26 cellular contexts compared by ENCODE assay signal in genomic region chr22:22178992-22179391, GRCh38.
"Had no signal": no experiment of that assay in that cellular context is flagged by ENCODE, and none has a peak within 500 bp of the region (broad histone marks: within the 10 kb centered on the region; RNA-seq: fewer than 3 reads in every experiment).

No MANE protein-coding gene starts in this region.

- H3K36me3 Mint-ChIP-seq: brain; natural killer cell treated with Interleukin-12 subunit alpha and Interleukin-12 subunit beta and Interleukin-15 and Interleukin-18, amount 100 ng/mL, for 72 hours had no signal

- H3K27me3 ChIP-seq: uterus had no signal

- H3K4me3 Mint-ChIP-seq: activated naive CD4-positive, alpha-beta T cell treated with anti-CD3 and anti-CD28 coated beads for 36 hours; activated naive CD8-positive, alpha-beta T cell treated with anti-CD3 and anti-CD28 coated beads, Interleukin-2, amount 50 U/mL, for 24 hours; activated T-cell treated with anti-CD3 and anti-CD28 coated beads, Interleukin-2, amount 50 U/mL, for 4 hours; brain; natural killer cell treated with Interleukin-12 subunit alpha and Interleukin-12 subunit beta and Interleukin-15 and Interleukin-18, amount 100 ng/mL, for 72 hours; stimulated activated naive CD8-positive, alpha-beta T cell treated with anti-CD3 and anti-CD28 coated beads, Interleukin-15, amount 100 ng/mL, for 72 hours had no signal

- H3K9me3 ChIP-seq: lower lobe of right lung, suprapubic skin, transverse colon, uterus had no signal

- H3K4me1 ChIP-seq: lower lobe of right lung, suprapubic skin, transverse colon, uterus had no signal

- H3K36me3 ChIP-seq: lower lobe of right lung, suprapubic skin, transverse colon, uterus had no signal

- DNase-seq: activated CD4-positive, alpha-beta T cell treated with anti-CD3 and anti-CD28 coated beads, Interleukin-2, amount 50 U/mL, for 1 hour; activated CD4-positive, CD25-positive, alpha-beta regulatory T cell treated with anti-CD3 and anti-CD28 coated beads, Interleukin-2, amount 50 U/mL, for 72 hours; activated CD8-positive, alpha-beta memory T cell treated with anti-CD3 and anti-CD28 coated beads, Interleukin-2, amount 50 U/mL, for 4 hours; activated naive CD4-positive, alpha-beta T cell treated with anti-CD3 and anti-CD28 coated beads for 36 hours; activated naive CD8-positive, alpha-beta T cell treated with anti-CD3 and anti-CD28 coated beads, Interleukin-2, amount 50 U/mL, for 24 hours; activated T-cell treated with anti-CD3 and anti-CD28 coated beads, Interleukin-2, amount 50 U/mL, for 4 hours; anterior cingulate cortex; caudate nucleus; foreskin melanocyte; glutamatergic neuron; hippocampal formation; left cardiac atrium; lower lobe of right lung; nucleus accumbens; posterior cingulate gyrus; retina; stimulated activated CD4-positive, alpha-beta T cell treated with anti-CD3 and anti-CD28 coated beads, Interleukin-12 subunit alpha, Interleukin-12 subunit beta, amount 100 ng/mL, for 4 hours; stimulated activated CD4-positive, alpha-beta T cell treated with anti-CD3 and anti-CD28 coated beads, Interleukin-1b, Interleukin-23, amount 100 ng/mL, for 48 hours; stimulated activated naive CD8-positive, alpha-beta T cell treated with anti-CD3 and anti-CD28 coated beads, Interleukin-15, amount 100 ng/mL, for 72 hours; transverse colon; uterus had no signal

- H3K27ac ChIP-seq: lower lobe of right lung, suprapubic skin, transverse colon, uterus had no signal

- H3K4me3 ChIP-seq: lower lobe of right lung, suprapubic skin, transverse colon, uterus had no signal

- FAIRE-seq: colon, islet of Langerhans had no signal

- H3K9me3 Mint-ChIP-seq: activated naive CD4-positive, alpha-beta T cell treated with anti-CD3 and anti-CD28 coated beads for 36 hours; activated naive CD8-positive, alpha-beta T cell treated with anti-CD3 and anti-CD28 coated beads, Interleukin-2, amount 50 U/mL, for 24 hours; activated T-cell treated with anti-CD3 and anti-CD28 coated beads, Interleukin-2, amount 50 U/mL, for 4 hours; natural killer cell treated with Interleukin-12 subunit alpha and Interleukin-12 subunit beta and Interleukin-15 and Interleukin-18, amount 100 ng/mL, for 72 hours; stimulated activated naive CD8-positive, alpha-beta T cell treated with anti-CD3 and anti-CD28 coated beads, Interleukin-15, amount 100 ng/mL, for 72 hours had no signal

- ATAC-seq: activated naive CD8-positive, alpha-beta T cell treated with anti-CD3 and anti-CD28 coated beads, Interleukin-2, amount 50 U/mL, for 24 hours; activated T-cell treated with anti-CD3 and anti-CD28 coated beads, Interleukin-2, amount 50 U/mL, for 4 hours; left cardiac atrium; lower lobe of right lung; stimulated activated naive CD8-positive, alpha-beta T cell treated with anti-CD3 and anti-CD28 coated beads, Interleukin-15, amount 100 ng/mL, for 72 hours had no signal

- H3K4me1 Mint-ChIP-seq: brain; stimulated activated naive CD8-positive, alpha-beta T cell treated with anti-CD3 and anti-CD28 coated beads, Interleukin-15, amount 100 ng/mL, for 72 hours had no signal

- H3K27ac Mint-ChIP-seq: activated naive CD4-positive, alpha-beta T cell treated with anti-CD3 and anti-CD28 coated beads for 36 hours; activated naive CD8-positive, alpha-beta T cell treated with anti-CD3 and anti-CD28 coated beads, Interleukin-2, amount 50 U/mL, for 24 hours; brain; natural killer cell treated with Interleukin-12 subunit alpha and Interleukin-12 subunit beta and Interleukin-15 and Interleukin-18, amount 100 ng/mL, for 72 hours had no signal
